In genomic region chr1:153597206-153597605, GRCh38 we compare ENCODE assay signal across 1 cellular context.
TF ChIP-seq lines count a peak whose summit lies in the region.

No MANE protein-coding gene starts in this region.

TF ChIP-seq in H1, 55 proteins besides CTCF, POLR2A, EP300 and RAD21:
- TF ChIP-seq ATF3 (IDR thresholded peaks at IDR 0.05; ENCODE audit: insufficient read depth, low read depth, low read length) = no peak
- no peak for TF ChIP-seq JUN (IDR thresholded peaks at IDR 0.05; ENCODE audit: low read depth, low read length)
- TF ChIP-seq JUND (IDR thresholded peaks at IDR 0.05; ENCODE audit: low read length) = no peak
- no peak for TF ChIP-seq CHD7 (IDR thresholded peaks at IDR 0.05; ENCODE audit: insufficient replicate concordance, low read length)
- no peak for TF ChIP-seq SUZ12 (IDR thresholded peaks at IDR 0.05; ENCODE audit: low read length)
- no peak for TF ChIP-seq RFX5 (IDR thresholded peaks at IDR 0.05; ENCODE audit: borderline replicate concordance, low read depth, low read length)
